ENCODE assay signal across 8 cellular contexts in genomic region chr4:88539322-88540068, GRCh38. TPM values are rescaled to one million over a fixed set of nuclear protein-coding genes. Genes with fewer than 3 reads are reported as not detected.
DNase-seq lines count a peak whose midpoint lies in the region; ATAC-seq and TF ChIP-seq lines count a peak whose summit lies in the region.
"Not testable (repeated sequence)": the region's sequence is repeated elsewhere in the genome, so short reads cannot be mapped to it uniquely, and the experiment has no call there.

No MANE protein-coding gene starts in this region.

- H3K4me1 ChIP-seq in gastrocnemius medialis, suprapubic skin: not testable (repeated sequence)

- not testable (repeated sequence) for ATAC-seq in gastrocnemius medialis

- not testable (repeated sequence) for H3K9me3 ChIP-seq in gastrocnemius medialis, suprapubic skin

- DNase-seq in DMS53 treated with DMSO at 0.1 percent for 48 hours (lab: John Stamatoyannopoulos, UW; ENCODE audit: unreplicated experiment) (peak; percentile 9), M059J (ENCODE audit: low read depth) (peak; percentile 35), SW480 (ENCODE audit: low spot score) (peak; percentile 4), dorsolateral prefrontal cortex (peak in 5 of 10 donors; percentile 16 to 71 (median 53)), kidney tubule cell (ENCODE audit: low spot score) (peak; percentile 61), gastrocnemius medialis (peak; percentile 25 to 66), suprapubic skin (ENCODE audit: low spot score in 2 of 2) (peak in 1 of 2 donors; percentile 69)
- peak; percentile 81 for DNase-seq in activated T-cell treated with anti-CD3 and anti-CD28 coated beads, Interleukin-2, amount 50 U/mL, for 24 hours

- not testable (repeated sequence) for H3K27ac Mint-ChIP-seq in activated T-cell treated with anti-CD3 and anti-CD28 coated beads, Interleukin-2, amount 50 U/mL, for 24 hours

- WGBS in suprapubic skin, result 28% methylated on average over 9 of the region's 9 CpGs

- TF ChIP-seq EP300 in suprapubic skin (IDR thresholded peaks at IDR 0.05), result not testable (repeated sequence)

- TF ChIP-seq POLR2A in gastrocnemius medialis (IDR thresholded peaks at IDR 0.05); suprapubic skin (IDR thresholded peaks at IDR 0.05): not testable (repeated sequence)

- H3K9me3 Mint-ChIP-seq in activated T-cell treated with anti-CD3 and anti-CD28 coated beads, Interleukin-2, amount 50 U/mL, for 24 hours, result not testable (repeated sequence)

- not testable (repeated sequence) for H3K27me3 ChIP-seq in dorsolateral prefrontal cortex, gastrocnemius medialis, suprapubic skin

- not testable (repeated sequence) for H3K27ac ChIP-seq in dorsolateral prefrontal cortex, gastrocnemius medialis, suprapubic skin

- not testable (repeated sequence) for H3K36me3 ChIP-seq in gastrocnemius medialis, suprapubic skin

- not testable (repeated sequence) for H3K4me3 ChIP-seq in dorsolateral prefrontal cortex, gastrocnemius medialis, suprapubic skin

- intact Hi-C loops in dorsolateral prefrontal cortex (cut with DNase I) (loop anchor here in 1 of 2 donors (5.0 to 10.0 kb wide), 2 partner anchors 115 to 483 kb away; no protein-coding TSS in a partner anchor), gastrocnemius medialis (cut with DNase I; ENCODE audit: low total_unique reads) (loop anchor here (1.0 to 5.0 kb wide), 2 partner anchors 120 to 488 kb away; no protein-coding TSS in a partner anchor)

- in situ Hi-C loops in gastrocnemius medialis (cut with MboI; ENCODE audit: low sequenced_read_pairs in 4 of 4), result loop anchor here in 3 of 4 donors (5.0 to 25.0 kb wide), 4 partner anchors 115 to 498 kb away; no protein-coding TSS in a partner anchor

- TF ChIP-seq CTCF in dorsolateral prefrontal cortex (IDR thresholded peaks at IDR 0.05 in 54 of 56, conservative IDR thresholded peaks at IDR 0.05 in 2 of 56; ENCODE audit: low read depth in 1 of 56, partially characterized antibody in 56 of 56), result peak in 55 of 56 donors; percentile 18 to 74 (median 56)
- peak; percentile 63 to 80 (median 75) for TF ChIP-seq CTCF in gastrocnemius medialis (IDR thresholded peaks at IDR 0.05 in 4 of 5, conservative IDR thresholded peaks at IDR 0.05 in 1 of 5)
- TF ChIP-seq CTCF in suprapubic skin (IDR thresholded peaks at IDR 0.05), result peak; percentile 4 to 54

- H3K4me1 Mint-ChIP-seq in activated T-cell treated with anti-CD3 and anti-CD28 coated beads, Interleukin-2, amount 50 U/mL, for 24 hours (ENCODE audit: low read depth), result peaks cover 22% of the 10 kb centered on the region

- H3K36me3 Mint-ChIP-seq in activated T-cell treated with anti-CD3 and anti-CD28 coated beads, Interleukin-2, amount 50 U/mL, for 24 hours (ENCODE audit: low read depth), result not testable (repeated sequence)

- not testable (repeated sequence) for H3K4me3 Mint-ChIP-seq in activated T-cell treated with anti-CD3 and anti-CD28 coated beads, Interleukin-2, amount 50 U/mL, for 24 hours

- H3K27me3 Mint-ChIP-seq in activated T-cell treated with anti-CD3 and anti-CD28 coated beads, Interleukin-2, amount 50 U/mL, for 24 hours, result not testable (repeated sequence)

RNA-seq across cellular contexts. Expression of gene PYURF, which starts 15.9 kb away (rescaled TPM):
- total RNA-seq in M059J (2014; rRNA removed; shearing (Covaris generic)), result 70.0 and 107 TPM in 2 replicates
- 10 to 100 TPM; 31.5 to 63.5 (median 49.8) TPM for total RNA-seq in dorsolateral prefrontal cortex
- total RNA-seq in gastrocnemius medialis, result 10 to 100 TPM; 62.4 to 86.0 (median 72.3) TPM
- total RNA-seq in suprapubic skin, result 10 to 100 TPM; 52.0 to 88.9 (median 82.2) TPM

RNA-seq across cellular contexts. Expression of gene HERC3, which starts 52.8 kb away (rescaled TPM):
- total RNA-seq in M059J (2014; rRNA removed; shearing (Covaris generic)), result 5.1 and 8.6 TPM in 2 replicates
- total RNA-seq in dorsolateral prefrontal cortex (10 to 100 TPM; 37.3 to 96.2 (median 67.6) TPM), gastrocnemius medialis (10 to 100 TPM; 16.2 to 32.3 (median 21.9) TPM), suprapubic skin (100 to 1,000 TPM in 1 of 4 donors, 10 to 100 TPM in 3; 41.6 to 110 (median 48.0) TPM)
